Comparison of ENCODE assay signal across 19 cellular contexts in the genomic region with DNA sequence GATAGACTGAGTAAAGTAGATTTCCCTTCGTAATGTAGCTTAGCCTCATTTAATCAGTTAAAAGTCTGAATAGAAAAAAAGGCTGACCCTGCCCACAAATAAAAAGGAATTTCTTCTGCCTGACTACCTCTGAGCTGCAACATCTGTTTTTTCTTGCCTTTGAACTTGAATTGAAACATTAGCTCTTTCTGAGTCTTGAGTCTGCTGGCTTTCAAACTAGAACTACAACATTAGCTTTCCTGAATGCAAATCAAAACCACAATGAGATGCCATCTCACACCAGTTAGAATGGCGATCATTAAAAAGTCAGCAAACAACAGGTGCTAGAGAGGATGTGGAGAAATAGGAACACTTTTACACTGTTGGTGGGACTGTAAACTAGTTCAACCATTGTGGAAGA. TPM values are rescaled to one million over a fixed set of nuclear protein-coding genes. Genes with fewer than 3 reads are reported as not detected.
"Had no signal": no experiment of that assay in that cellular context is flagged by ENCODE, and none has a peak within 500 bp of the region (broad histone marks: within the 10 kb centered on the region; RNA-seq: fewer than 3 reads in every experiment).

No MANE protein-coding gene starts in this region.

RNA-seq across cellular contexts. Expression of a gene that starts 19.9 kb away (rescaled TPM):
- total RNA-seq: activated CD4-positive, alpha-beta T cell treated with anti-CD3 and anti-CD28 coated beads for 36 hours; activated CD8-positive, alpha-beta memory T cell treated with anti-CD3 and anti-CD28 coated beads for 36 hours; activated naive CD8-positive, alpha-beta T cell treated with anti-CD3 and anti-CD28 coated beads for 36 hours; activated T-cell treated with anti-CD3 and anti-CD28 coated beads, Interleukin-2, amount 50 U/mL, for 4 hours; activated T-helper 2 cell treated with anti-CD3 and anti-CD28 coated beads, Interferon-gamma antibody, Interleukin-2, Interleukin-4, amounts not matched to agents 10 μg/mL and 5 μg/mL and 100 μg/mL, durations not matched to agents 14 hours and 24 hours and 36 hours; body of pancreas; cardiac muscle cell; cerebellum; endodermal cell; esophagus squamous epithelium; gastrocnemius medialis; left ventricle myocardium inferior; lung microvascular endothelial cell; mesothelial cell of epicardium; osteocyte; progenitor cell of endocrine pancreas; thoracic aorta; vagina; WTC11 had no signal
